Comparison of ENCODE assay signal across 16 cellular contexts in the genomic region with DNA sequence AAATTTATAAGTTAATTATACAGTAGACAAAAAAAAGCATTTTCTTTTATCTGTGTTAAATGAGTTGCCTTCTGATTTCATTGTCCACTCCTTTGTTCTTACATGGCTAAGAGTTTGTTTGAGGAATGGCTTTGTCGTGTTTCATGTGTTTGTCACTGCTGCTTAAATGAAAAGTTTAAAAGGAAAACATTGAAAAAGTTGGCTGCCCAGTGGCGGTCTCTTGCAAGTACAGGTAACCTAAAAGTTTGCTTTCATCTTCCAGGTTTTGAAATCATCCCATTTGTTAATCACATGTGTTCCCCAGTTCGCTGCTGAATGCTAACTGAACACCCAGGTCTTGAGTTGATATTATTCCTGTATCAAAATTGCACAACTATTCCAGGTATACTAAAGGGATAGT. TPM values are rescaled to one million over a fixed set of nuclear protein-coding genes. Genes with fewer than 3 reads are reported as not detected.
DNase-seq lines count a peak whose midpoint lies in the region; ATAC-seq, FAIRE-seq and TF ChIP-seq lines count a peak whose summit lies in the region.
"Had no signal": no experiment of that assay in that cellular context is flagged by ENCODE, and none has a peak within 500 bp of the region (broad histone marks: within the 10 kb centered on the region; RNA-seq: fewer than 3 reads in every experiment).

No MANE protein-coding gene starts in this region.

- no peaks in the 10 kb centered on the region for H3K36me3 ChIP-seq in PC-3 (ENCODE audit: low read depth, low read length)

- ATAC-seq in PC-3 = no peak
- ATAC-seq: A549; CD8-positive, alpha-beta T cell; HCT116 had no signal

- FAIRE-seq in HTR-8/SVneo (lab: Jason Lieb, UNC) = peak; percentile 20
- FAIRE-seq: A549, D721Med, H54 had no signal

- POLR2A ChIA-PET in PC-3 (lab: Charles Lee; ENCODE audit: unreplicated experiment) = no interaction called here

- H3K36me3 Mint-ChIP-seq in glutamatergic neuron (ENCODE audit: unreplicated experiment) (no peaks in the 10 kb centered on the region), HFFc6 (ENCODE audit: low read depth) (no peaks in the 10 kb centered on the region)
- H3K36me3 Mint-ChIP-seq: CD14-positive monocyte; CD8-positive, alpha-beta T cell had no signal

- no peaks in the 10 kb centered on the region for H3K9me2 ChIP-seq in PC-3 (replicated peaks; ENCODE audit: low read length)

- no TSS peak for BruUV-seq in PC-3 (replicated peaks; lab: Mats Ljungman, UMichigan)

- H3K9me3 ChIP-seq in PC-3 (ENCODE audit: low read length) = no peaks in the 10 kb centered on the region
- H3K9me3 ChIP-seq: A549 had no signal

- no peaks in the 10 kb centered on the region for H3K27me3 Mint-ChIP-seq in glutamatergic neuron (ENCODE audit: unreplicated experiment)
- H3K27me3 Mint-ChIP-seq in HFFc6 (ENCODE audit: insufficient read depth) = peaks cover 7% of the 10 kb centered on the region

- H3K4me1 Mint-ChIP-seq in glutamatergic neuron (ENCODE audit: low read depth, unreplicated experiment) (no peaks in the 10 kb centered on the region), HFFc6 (ENCODE audit: low read depth) (no peaks in the 10 kb centered on the region)
- H3K4me1 Mint-ChIP-seq: CD14-positive monocyte had no signal

- H3K4me1 ChIP-seq in PC-3 (ENCODE audit: insufficient read depth, low read length) = no peaks in the 10 kb centered on the region
- H3K4me1 ChIP-seq: A549 had no signal

- intact Hi-C loops in PC-3 (cut with micrococcal nuclease) (no loop called here), head of caudate nucleus (cut with DNase I) (no loop called here)

- no peak overlapping the region for H3K4me3 ChIP-seq in PC-3 (ENCODE audit: low read length)
- H3K4me3 ChIP-seq: A549 had no signal

- CTCF ChIA-PET in PC-3 (lab: Charles Lee) = no interaction called here

- peaks cover 49% of the 10 kb centered on the region for H3K27me3 ChIP-seq in PC-3 (ENCODE audit: low read length)

- no peak overlapping the region for H2AFZ ChIP-seq in PC-3 (ENCODE audit: low read length)

- DNase-seq in HTR-8/SVneo (ENCODE audit: insufficient read length, low spot score) = no peak
- peak; percentile 10 for DNase-seq in PC-3
- no peak for DNase-seq in glutamatergic neuron
- no peak for DNase-seq in HFFc6
- no peak for DNase-seq in NCI-H510A (lab: John Stamatoyannopoulos, UW)
- DNase-seq in head of caudate nucleus = no peak
- DNase-seq: CD8-positive, alpha-beta T cell; COR-L47; DMS53; GF-D8 had no signal

- H3K27ac ChIP-seq in PC-3 (ENCODE audit: low read length) = no peak overlapping the region
- H3K27ac ChIP-seq: A549 had no signal

- H3K27ac Mint-ChIP-seq in glutamatergic neuron (ENCODE audit: unreplicated experiment) (peak overlapping the region; percentile 53), HFFc6 (no peak overlapping the region)
- H3K27ac Mint-ChIP-seq: CD14-positive monocyte; CD8-positive, alpha-beta T cell had no signal

- H4K20me1 ChIP-seq in PC-3 (ENCODE audit: low read length) = no peaks in the 10 kb centered on the region

- H3K4me3 Mint-ChIP-seq in glutamatergic neuron (ENCODE audit: unreplicated experiment) (no peak overlapping the region), HFFc6 (no peak overlapping the region)
- H3K4me3 Mint-ChIP-seq: CD14-positive monocyte; CD8-positive, alpha-beta T cell had no signal

- TF ChIP-seq CTCF in PC-3 (conservative IDR thresholded peaks at IDR 0.05; ENCODE audit: low read depth, low read length) = no peak
- peak; percentile 42 for TF ChIP-seq CTCF in glutamatergic neuron (IDR thresholded peaks at IDR 0.05; ENCODE audit: partially characterized antibody, unreplicated experiment)
- no peak for TF ChIP-seq CTCF in HFFc6 (IDR thresholded peaks at IDR 0.05)

- H3K9ac ChIP-seq in PC-3 (ENCODE audit: low read length) = no peak overlapping the region

- no peaks in the 10 kb centered on the region for H3K79me2 ChIP-seq in PC-3 (ENCODE audit: low read length)

- H3F3A ChIP-seq in PC-3 (ENCODE audit: low read length, unreplicated experiment) = no peaks in the 10 kb centered on the region

- no peak overlapping the region for H3K4me2 ChIP-seq in PC-3 (ENCODE audit: low read length)
- H3K4me2 ChIP-seq: A549 had no signal

- H3K9me3 Mint-ChIP-seq in glutamatergic neuron (ENCODE audit: unreplicated experiment) (no peaks in the 10 kb centered on the region), HFFc6 (no peaks in the 10 kb centered on the region)
- H3K9me3 Mint-ChIP-seq: CD8-positive, alpha-beta T cell had no signal

RNA-seq across cellular contexts. Expression of gene EGFLAM, which starts 33.9 kb away (rescaled TPM):
- not detected in 2 replicates for total RNA-seq in PC-3 (2014; rRNA removed)
- total RNA-seq in glutamatergic neuron (ENCODE audit: unreplicated experiment) = 13.2 TPM
- total RNA-seq in HFFc6 (2021; fragmentation: NEBNext Ultra II Directional; extraction: Animal tissue kit (Norgen Biotek cat#: 25700)) = 1 to 10 TPM; 1.1 to 7.2 (median 6.0) TPM
- total RNA-seq: CD8-positive, alpha-beta T cell; HT-29 had no signal
